Comparison of ENCODE assay signal across 16 cellular contexts in the genomic region with DNA sequence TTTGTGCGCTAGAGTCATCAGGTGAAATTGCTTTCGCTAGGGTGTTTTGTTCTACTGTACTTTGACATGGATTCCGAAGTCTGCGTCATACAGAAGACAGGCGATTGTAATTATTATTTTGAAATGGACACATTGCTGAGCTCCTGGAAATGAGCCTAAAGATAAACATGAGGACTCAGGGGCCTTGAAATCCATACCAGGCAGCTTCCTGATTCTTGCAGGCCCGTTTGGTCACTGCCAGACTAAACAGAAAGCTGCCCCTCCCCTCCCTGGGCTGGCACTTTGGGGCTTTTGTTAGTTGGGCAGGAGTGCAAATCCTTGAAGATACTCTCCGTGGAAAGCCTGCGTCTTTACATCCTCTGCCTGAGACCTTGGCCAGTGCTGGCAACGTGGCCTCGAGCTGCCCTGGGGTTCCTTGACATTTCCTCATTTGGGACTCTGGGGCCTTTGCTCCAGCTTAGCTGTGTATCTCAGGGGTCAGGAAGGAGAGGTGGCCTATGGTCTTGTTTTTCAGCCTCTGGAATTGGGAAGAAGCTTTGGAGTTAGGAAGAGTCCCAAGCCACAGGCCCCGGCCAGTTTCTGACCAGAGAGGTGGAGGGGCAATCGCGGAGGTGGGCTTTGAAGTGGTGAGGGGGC. TPM values are rescaled to one million over a fixed set of nuclear protein-coding genes. Genes with fewer than 3 reads are reported as not detected.
A peak's percentile ranks its signal among the peaks of the same experiment; 100 is the strongest.
DNase-seq lines count a peak whose midpoint lies in the region; ATAC-seq and TF ChIP-seq lines count a peak whose summit lies in the region.
"Had no signal": no experiment of that assay in that cellular context is flagged by ENCODE, and none has a peak within 500 bp of the region (broad histone marks: within the 10 kb centered on the region; RNA-seq: fewer than 3 reads in every experiment).

No MANE protein-coding gene starts in this region.

- WGBS in right cardiac atrium = 54% methylated on average over 13 of the region's 13 CpGs

- H3K9me3 ChIP-seq in right cardiac atrium (ENCODE audit: control insufficient read depth, low read length) (no peaks in the 10 kb centered on the region), tibial artery (no peaks in the 10 kb centered on the region)

- no peak overlapping the region for H3K27ac ChIP-seq in brain microvascular endothelial cell
- no peak overlapping the region for H3K27ac ChIP-seq in right cardiac atrium (ENCODE audit: low read length)
- peak overlapping the region; percentile 70 to 79 for H3K27ac ChIP-seq in tibial artery

- H3K4me1 ChIP-seq in right cardiac atrium (ENCODE audit: control insufficient read depth, insufficient read depth, low read length) = peaks cover 4% of the 10 kb centered on the region
- H3K4me1 ChIP-seq in tibial artery = peaks cover 0 to 89% (median 48%) of the 10 kb centered on the region in 4 donors

- in situ Hi-C loops in brain microvascular endothelial cell (cut with HindIII; ENCODE audit: low pct_ligation_motif_present, low sequenced_read_pairs) = no loop called here

- intact Hi-C loops in Right ventricle myocardium superior (cut with DNase I) (no loop called here), Right ventricle myocardium inferior (cut with DNase I) (loop anchor here (10.0 kb wide), 1 partner anchor 412 kb away; no protein-coding TSS in a partner anchor), right cardiac atrium (cut with DNase I) (no loop called here), tibial artery (cut with DNase I; ENCODE audit: low total_unique reads) (loop anchor here (5.0 to 10.0 kb wide), 2 partner anchors 135 to 422 kb away; partner anchors contain the start of gene ATP5PO)

- ATAC-seq in Right ventricle myocardium superior (ENCODE audit: poor library complexity) = peak; percentile 42
- ATAC-seq in Right ventricle myocardium inferior = no peak
- peak; percentile 23 to 40 for ATAC-seq in right cardiac atrium
- ATAC-seq in HG03439 (IDR thresholded peaks at IDR 0.05; ENCODE audit: unreplicated experiment) = no peak
- ATAC-seq: WTC11 had no signal

- H3K4me3 ChIP-seq in brain microvascular endothelial cell (ENCODE audit: low read depth, low read length) (no peak overlapping the region), right cardiac atrium (ENCODE audit: low read length) (no peak overlapping the region), tibial artery (no peak overlapping the region)

- no peaks in the 10 kb centered on the region for H3K27me3 ChIP-seq in brain microvascular endothelial cell (replicated peaks)
- no peaks in the 10 kb centered on the region for H3K27me3 ChIP-seq in right cardiac atrium (ENCODE audit: control insufficient read depth, insufficient read depth)
- H3K27me3 ChIP-seq in tibial artery = no peaks in the 10 kb centered on the region

- H3K36me3 ChIP-seq in brain microvascular endothelial cell (replicated peaks) = no peaks in the 10 kb centered on the region
- H3K36me3 ChIP-seq in tibial artery = no peaks in the 10 kb centered on the region

- DNase-seq in Right ventricle myocardium superior (no peak), Right ventricle myocardium inferior (ENCODE audit: missing footprints) (no peak), brain microvascular endothelial cell (peak; percentile 56), right cardiac atrium (peak in 1 of 3 donors; percentile 67), tibial artery (peak in 1 of 2 donors; percentile 78), GM19238 (ENCODE audit: insufficient read length, low spot score) (no peak)
- DNase-seq in activated T-cell treated with anti-CD3 and anti-CD28 coated beads, Interleukin-2, amount 50 U/mL, for 48 hours = no peak
- DNase-seq: ACHN; activated CD8-positive, alpha-beta memory T cell treated with anti-CD3 and anti-CD28 coated beads, Interleukin-2, amount 50 U/mL, for 4 hours; DMS153; head of caudate nucleus; KBM-7; NCI-H1930 had no signal

- no peak for TF ChIP-seq CTCF in brain microvascular endothelial cell (IDR thresholded peaks at IDR 0.05; ENCODE audit: low read depth, low read length, missing control alignments)
- no peak for TF ChIP-seq CTCF in tibial artery (IDR thresholded peaks at IDR 0.05)

RNA-seq across cellular contexts. Expression of gene KCNE2, which starts 26.9 kb away (rescaled TPM):
- not detected for total RNA-seq in Right ventricle myocardium superior
- total RNA-seq in Right ventricle myocardium inferior = not detected
- total RNA-seq in right cardiac atrium = under 1 TPM in 2 of 4 donors, not detected in 2; 0.33 to 0.37 TPM
- polyA plus RNA-seq in right cardiac atrium = 0.18 TPM
- total RNA-seq: lower leg skin had no signal

RNA-seq across cellular contexts. Expression of gene SMIM11, which starts 38.4 kb away (rescaled TPM):
- 6.1 TPM for total RNA-seq in Right ventricle myocardium superior
- 15.6 TPM for total RNA-seq in Right ventricle myocardium inferior
- total RNA-seq in right cardiac atrium = 10 to 100 TPM in 3 of 4 donors, 1 to 10 TPM in 1; 8.8 to 12.8 (median 11.3) TPM
- polyA plus RNA-seq in right cardiac atrium = 9.9 TPM

Comparison
In these comparisons a context has a peak if more than half of its experiments do, and no peak if none do; other contexts are left out.
1. ATAC-seq: peak in Right ventricle myocardium superior (single experiment) and right cardiac atrium (2 of 2); none in Right ventricle myocardium inferior (single experiment) and HG03439 (single experiment).
2. intact Hi-C loops: an anchor here in Right ventricle myocardium inferior (10.0 kb wide) and tibial artery (5.0 to 10.0 kb wide); none called in Right ventricle myocardium superior and right cardiac atrium.
3. H3K27ac ChIP-seq: peak in tibial artery (2 of 2); none in brain microvascular endothelial cell (single experiment) and right cardiac atrium (single experiment).